ENCODE assay signal across 9 cellular contexts in the genomic region with DNA sequence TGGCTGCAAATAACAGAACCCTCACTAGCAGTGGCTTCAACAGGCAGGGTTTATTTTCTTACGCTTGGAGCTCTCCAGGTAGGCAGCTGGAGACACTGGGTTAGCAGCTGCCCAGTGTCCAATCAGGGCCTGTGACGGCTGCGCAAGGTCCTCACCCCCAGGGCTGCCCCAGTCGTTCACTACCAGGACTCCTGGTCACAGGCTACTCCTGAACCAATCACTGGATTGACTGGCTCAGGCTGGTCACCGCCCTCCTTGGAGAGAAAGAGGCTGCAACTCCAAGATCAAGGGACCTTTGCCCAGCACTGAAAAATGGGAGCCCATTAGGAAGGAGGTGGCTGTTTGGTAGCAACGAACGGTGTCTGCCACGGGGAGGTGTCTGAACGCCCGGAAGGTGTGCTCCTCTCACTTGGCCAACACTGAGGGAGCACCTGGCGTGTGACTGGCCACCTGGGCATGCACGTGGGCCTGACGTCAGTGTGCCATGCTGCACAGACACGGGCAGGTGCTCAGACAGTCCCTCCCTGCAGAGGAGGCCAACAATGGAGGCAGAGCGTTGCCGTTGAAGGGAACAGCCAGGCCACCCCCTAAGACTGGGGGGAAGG. TPM values are rescaled to one million over a fixed set of nuclear protein-coding genes. Genes with fewer than 3 reads are reported as not detected.
A peak's percentile ranks its signal among the peaks of the same experiment; 100 is the strongest.
DNase-seq lines count a peak whose midpoint lies in the region; ATAC-seq and TF ChIP-seq lines count a peak whose summit lies in the region.
"Had no signal": no experiment of that assay in that cellular context is flagged by ENCODE, and none has a peak within 500 bp of the region (broad histone marks: within the 10 kb centered on the region; RNA-seq: fewer than 3 reads in every experiment).

No MANE protein-coding gene starts in this region.

- no peak overlapping the region for H3T11ph ChIP-seq in H9 (ENCODE audit: low read length)

- H3K23me2 ChIP-seq in H9 (ENCODE audit: insufficient read length, low read depth, low read length, poor library complexity, severe bottlenecking), result peaks cover 12% of the 10 kb centered on the region

- H3K56ac ChIP-seq in H9 (ENCODE audit: insufficient read length, low read depth, low read length), result no peak overlapping the region

- H2BK20ac ChIP-seq in H9 (ENCODE audit: low read depth, low read length, poor library complexity, severe bottlenecking), result no peak overlapping the region

- no peak overlapping the region for H2AK5ac ChIP-seq in H9 (ENCODE audit: insufficient read length, low read length)

- peaks cover 0 to 3% (median 0%) of the 10 kb centered on the region in 3 experiments; a peak in 2 of 7 replicates for H3K36me3 Mint-ChIP-seq in H9 (ENCODE audit: insufficient read depth in 1 of 3, low read depth in 3 of 3)

- H3K9me3 Mint-ChIP-seq in H9, result no peaks in the 10 kb centered on the region

- peaks cover 9% of the 10 kb centered on the region for H3K4me1 ChIP-seq in H9 (ENCODE audit: insufficient read depth, low read length)
- peaks cover 22% of the 10 kb centered on the region; the same call in 1 of the 2 replicates for H3K4me1 ChIP-seq in PC-3 (ENCODE audit: insufficient read depth, low read length)
- H3K4me1 ChIP-seq in foreskin keratinocyte, result peaks cover 10% of the 10 kb centered on the region
- peaks cover 19% of the 10 kb centered on the region for H3K4me1 ChIP-seq in A673 (ENCODE audit: insufficient read depth, low read length, poor library complexity, severe bottlenecking)

- no peaks in the 10 kb centered on the region for H3K9me2 ChIP-seq in PC-3 (replicated peaks; ENCODE audit: low read length)

- H3K4ac ChIP-seq in H9 (ENCODE audit: low read depth, low read length), result no peak overlapping the region

- H3K9me3 ChIP-seq in H9 (ENCODE audit: control insufficient read depth, low read depth, low read length), result no peaks in the 10 kb centered on the region
- no peaks in the 10 kb centered on the region for H3K9me3 ChIP-seq in PC-3 (ENCODE audit: low read length)
- H3K9me3 ChIP-seq in A673 (ENCODE audit: low read depth, low read length, poor library complexity, severe bottlenecking), result no peaks in the 10 kb centered on the region
- H3K9me3 ChIP-seq: heart left ventricle had no signal

- DNase-seq in H9, result peak; percentile 41
- no peak for DNase-seq in PC-3
- DNase-seq in foreskin keratinocyte, result peak in 1 of 2 donors; percentile 47
- DNase-seq in glomerular visceral epithelial cell (ENCODE audit: extremely low spot score), result no peak
- DNase-seq in A673 (ENCODE audit: low spot score), result no peak
- DNase-seq in activated gamma-delta T cell treated with Interleukin-2 at 50 U/mL for 16 hours, result no peak
- DNase-seq: heart left ventricle had no signal

- CTCF ChIA-PET in PC-3 (lab: Charles Lee) (no interaction called here), A673 (lab: Charles Lee) (no interaction called here)

- no peak overlapping the region for H2AFZ ChIP-seq in H9 (ENCODE audit: low read length)
- H2AFZ ChIP-seq in PC-3 (ENCODE audit: low read length), result no peak overlapping the region

- no peak overlapping the region for H4K91ac ChIP-seq in H9 (ENCODE audit: insufficient read length, low read depth, low read length)

- H3K4me2 ChIP-seq in H9 (ENCODE audit: insufficient read depth, insufficient read length, low read length) (no peak overlapping the region), PC-3 (ENCODE audit: low read length) (peak overlapping the region; percentile 98; the same call in 1 of the 2 replicates)

- H3K79me1 ChIP-seq in H9 (ENCODE audit: insufficient read depth, low read depth, low read length, poor library complexity, severe bottlenecking), result no peaks in the 10 kb centered on the region

- intact Hi-C loops in PC-3 (cut with micrococcal nuclease), result loop anchor here (5.0 kb wide), 1 partner anchor 96 kb away; a partner anchor contains a TSS
- intact Hi-C loops in A673 (cut with micrococcal nuclease; ENCODE audit: unreplicated experiment), result loop anchor here (5.0 kb wide), 2 partner anchors 69 to 476 kb away; no protein-coding TSS in a partner anchor

- POLR2A ChIA-PET in PC-3 (lab: Charles Lee; ENCODE audit: unreplicated experiment), result no interaction called here
- POLR2A ChIA-PET in A673 (lab: Charles Lee; ENCODE audit: low non-redundant PET), result interaction anchor here (0.6 kb wide), 1 partner anchor 52 kb away, joined by 4 read pairs; no protein-coding TSS in a partner anchor

- H3K4me1 Mint-ChIP-seq in H9, result peaks cover 22 to 23% of the 10 kb centered on the region in 2 experiments

- TF ChIP-seq CTCF in 22Rv1 (IDR thresholded peaks at IDR 0.05) (peak; percentile 1; the same call in 1 of the 2 replicates), H9 (conservative IDR thresholded peaks at IDR 0.05) (no peak), PC-3 (conservative IDR thresholded peaks at IDR 0.05; ENCODE audit: low read depth, low read length) (no peak), foreskin keratinocyte (conservative IDR thresholded peaks at IDR 0.05) (peak; percentile 30), A673 (conservative IDR thresholded peaks at IDR 0.05; ENCODE audit: low read depth, low read length) (no peak)

- H3K4me3 ChIP-seq in PC-3 (ENCODE audit: low read length) (no peak overlapping the region), A673 (ENCODE audit: low read depth, low read length, poor library complexity, severe bottlenecking) (no peak overlapping the region)

- H3K23ac ChIP-seq in H9 (ENCODE audit: insufficient read length, low read depth, low read length), result no peak overlapping the region

- no peak overlapping the region for H3K9ac ChIP-seq in H9 (ENCODE audit: extremely low read depth, insufficient read length, low read length)
- no peak overlapping the region for H3K9ac ChIP-seq in PC-3 (ENCODE audit: low read length)

- peak overlapping the region; percentile 53 for H3K18ac ChIP-seq in H9 (ENCODE audit: insufficient read length, low read depth, low read length)

- no peak overlapping the region for H4K8ac ChIP-seq in H9 (replicated peaks; ENCODE audit: insufficient read length, low read depth, low read length)

- no peaks in the 10 kb centered on the region for H3K36me3 ChIP-seq in PC-3 (ENCODE audit: low read depth, low read length)
- no peaks in the 10 kb centered on the region for H3K36me3 ChIP-seq in A673 (ENCODE audit: insufficient read depth, low read length, poor library complexity, severe bottlenecking)

- no peaks in the 10 kb centered on the region for H3F3A ChIP-seq in PC-3 (ENCODE audit: low read length, unreplicated experiment)

- H2BK12ac ChIP-seq in H9 (ENCODE audit: insufficient read length, low read depth, low read length), result no peak overlapping the region

- H2BK120ac ChIP-seq in H9 (ENCODE audit: low read depth, low read length, poor library complexity, severe bottlenecking), result no peak overlapping the region

- H3K27ac ChIP-seq in 22Rv1, result peak overlapping the region; percentile 98
- no peak overlapping the region for H3K27ac ChIP-seq in H9 (ENCODE audit: insufficient read length, low read depth, low read length)
- H3K27ac ChIP-seq in PC-3 (ENCODE audit: low read length), result no peak overlapping the region
- no peak overlapping the region for H3K27ac ChIP-seq in foreskin keratinocyte
- no peak overlapping the region for H3K27ac ChIP-seq in A673 (ENCODE audit: low read depth, low read length, poor library complexity, severe bottlenecking)

- H4K20me1 ChIP-seq in H9 (ENCODE audit: control insufficient read depth, insufficient read depth, insufficient read length) (no peaks in the 10 kb centered on the region), PC-3 (ENCODE audit: low read length) (no peaks in the 10 kb centered on the region)

- no CpG with 5 or more reads among the region's 16 CpGs for WGBS in H9 (ENCODE audit: extremely low coverage, insufficient read length, low lambda C conversion rate)

- BruUV-seq in PC-3 (replicated peaks; lab: Mats Ljungman, UMichigan), result no TSS peak
- no TSS peak for BruUV-seq in A673 (replicated peaks; lab: Mats Ljungman, UMichigan)

- no peak overlapping the region for H2BK15ac ChIP-seq in H9 (ENCODE audit: low read depth, low read length)

- H3K79me2 ChIP-seq in H9 (ENCODE audit: insufficient read depth, low read length), result no peaks in the 10 kb centered on the region
- no peaks in the 10 kb centered on the region for H3K79me2 ChIP-seq in PC-3 (ENCODE audit: low read length)

- ATAC-seq in PC-3 (no peak), foreskin keratinocyte (peak; percentile 37), GM21367 (IDR thresholded peaks at IDR 0.05; ENCODE audit: unreplicated experiment) (no peak)
- ATAC-seq: heart left ventricle had no signal

- no peak overlapping the region for H4K5ac ChIP-seq in H9 (ENCODE audit: insufficient read length, low read depth, low read length)

- H3K27me3 Mint-ChIP-seq in H9 (ENCODE audit: low read depth), result peaks cover 25% of the 10 kb centered on the region

- no peak overlapping the region for H2BK5ac ChIP-seq in H9 (ENCODE audit: insufficient read length, low read length)

- no peak overlapping the region for H3K14ac ChIP-seq in H9 (ENCODE audit: insufficient read depth, low read length)

- H3K27ac Mint-ChIP-seq in H9, result no peak overlapping the region

- H3K4me3 Mint-ChIP-seq in H9, result no peak overlapping the region

- 0 out of 2 replicates have a peak, but pooled peaks cover 2% of the 10 kb centered on the region for H3K27me3 ChIP-seq in H9 (ENCODE audit: insufficient read depth, low read length)
- H3K27me3 ChIP-seq in PC-3 (ENCODE audit: low read length), result no peaks in the 10 kb centered on the region
- H3K27me3 ChIP-seq in foreskin keratinocyte, result no peaks in the 10 kb centered on the region
- no peaks in the 10 kb centered on the region for H3K27me3 ChIP-seq in A673 (replicated peaks; ENCODE audit: insufficient read depth, low read depth, low read length, poor library complexity)
- H3K27me3 ChIP-seq: heart left ventricle had no signal

RNA-seq across cellular contexts. Expression of a gene that starts 5.1 kb away (rescaled TPM):
- total RNA-seq in H9 (2021), result 10.3 and 11.0 TPM in 2 replicates
- 11.3 and 16.7 TPM in 2 replicates for total RNA-seq in PC-3 (2014; rRNA removed)
- 22.7 and 28.8 TPM in 2 replicates for total RNA-seq in foreskin keratinocyte
- 23.5 and 29.2 TPM in 2 replicates for polyA plus RNA-seq in foreskin keratinocyte
- total RNA-seq in A673 (2021), result 15.6 and 19.6 TPM in 2 replicates

RNA-seq across cellular contexts. Expression of a gene that starts 22.2 kb away (rescaled TPM):
- total RNA-seq in H9 (2021) (5.7 and 5.9 TPM in 2 replicates), PC-3 (2014; rRNA removed) (1.2 and 1.5 TPM in 2 replicates), foreskin keratinocyte (0.24 and 0.28 TPM in 2 replicates), A673 (2021) (7.8 and 11.5 TPM in 2 replicates)
- polyA plus RNA-seq in foreskin keratinocyte, result 0.30 and 0.31 TPM in 2 replicates

RNA-seq across cellular contexts. Expression of a gene that starts 40.2 kb away (rescaled TPM):
- 64.1 and 64.9 TPM in 2 replicates for total RNA-seq in H9 (2021)
- total RNA-seq in PC-3 (2014; rRNA removed), result 27.0 and 31.5 TPM in 2 replicates
- total RNA-seq in foreskin keratinocyte, result 56.2 and 57.3 TPM in 2 replicates
- polyA plus RNA-seq in foreskin keratinocyte, result 59.6 and 60.5 TPM in 2 replicates
- total RNA-seq in A673 (2021), result 47.6 and 51.4 TPM in 2 replicates

RNA-seq across cellular contexts. Expression of a gene that starts 44.6 kb away (rescaled TPM):
- total RNA-seq in H9 (2021) (65.7 and 68.3 TPM in 2 replicates), PC-3 (2014; rRNA removed) (13.1 and 17.5 TPM in 2 replicates), foreskin keratinocyte (5.9 and 7.4 TPM in 2 replicates), A673 (2021) (19.2 and 28.3 TPM in 2 replicates)
- 4.7 and 6.0 TPM in 2 replicates for polyA plus RNA-seq in foreskin keratinocyte

RNA-seq across cellular contexts. Expression of a gene that starts 49.8 kb away (rescaled TPM):
- total RNA-seq in H9 (2021), result 8.4 and 8.7 TPM in 2 replicates
- 3.7 and 6.8 TPM in 2 replicates for total RNA-seq in PC-3 (2014; rRNA removed)
- total RNA-seq in foreskin keratinocyte, result 3.7 and 4.0 TPM in 2 replicates
- 2.2 and 2.6 TPM in 2 replicates for polyA plus RNA-seq in foreskin keratinocyte
- total RNA-seq in A673 (2021), result 4.4 and 6.4 TPM in 2 replicates

Comparison
In these comparisons a context has a peak if more than half of its experiments do, and no peak if none do; other contexts are left out.
1. CTCF ChIP-seq: peak in 22Rv1 (single experiment) and foreskin keratinocyte (single experiment); none in H9 (single experiment), PC-3 (single experiment) and A673 (single experiment).